In genomic region chr6:65650086-65650485, GRCh38 we compare ENCODE assay signal across 18 cellular contexts. TPM values are rescaled to one million over a fixed set of nuclear protein-coding genes. Genes with fewer than 3 reads are reported as not detected.
DNase-seq lines count a peak whose midpoint lies in the region; ATAC-seq and TF ChIP-seq lines count a peak whose summit lies in the region.
"Had no signal": no experiment of that assay in that cellular context is flagged by ENCODE, and none has a peak within 500 bp of the region (broad histone marks: within the 10 kb centered on the region; RNA-seq: fewer than 3 reads in every experiment).

No MANE protein-coding gene starts in this region.

- TF ChIP-seq CTCF in PC-3 (conservative IDR thresholded peaks at IDR 0.05; ENCODE audit: low read depth, low read length), result no peak
- TF ChIP-seq CTCF in smooth muscle cell (IDR thresholded peaks at IDR 0.05; ENCODE audit: borderline replicate concordance, insufficient read depth, poor library complexity, severe bottlenecking), result no peak
- no peak for TF ChIP-seq CTCF in lower lobe of right lung (IDR thresholded peaks at IDR 0.05)

- POLR2A ChIA-PET in PC-3 (lab: Charles Lee; ENCODE audit: unreplicated experiment), result no interaction called here

- H3K79me2 ChIP-seq in PC-3 (ENCODE audit: low read length), result no peaks in the 10 kb centered on the region
- H3K79me2 ChIP-seq in smooth muscle cell (ENCODE audit: low read depth), result no peaks in the 10 kb centered on the region

- no peak overlapping the region for H3K27ac ChIP-seq in PC-3 (ENCODE audit: low read length)
- H3K27ac ChIP-seq in smooth muscle cell (ENCODE audit: low read depth), result no peak overlapping the region
- no peak overlapping the region for H3K27ac ChIP-seq in lower lobe of right lung
- H3K27ac ChIP-seq: GM23248 had no signal

- H2AFZ ChIP-seq in PC-3 (ENCODE audit: low read length), result 0 out of 2 replicates have a peak overlapping the region, but pooled peaks have one; percentile 50
- H2AFZ ChIP-seq in smooth muscle cell (ENCODE audit: low read depth), result peak overlapping the region; percentile 10
- H2AFZ ChIP-seq: GM23248 had no signal

- H3K4me3 ChIP-seq in PC-3 (ENCODE audit: low read length) (no peak overlapping the region), endocrine pancreas (ENCODE audit: control insufficient read depth, insufficient read depth, low read length) (peak overlapping the region; percentile 36), smooth muscle cell (no peak overlapping the region), lower lobe of right lung (no peak overlapping the region)
- H3K4me3 ChIP-seq: GM23248 had no signal

- H3K27me3 ChIP-seq in PC-3 (ENCODE audit: low read length), result no peaks in the 10 kb centered on the region
- H3K27me3 ChIP-seq in endocrine pancreas (ENCODE audit: control insufficient read depth, insufficient read depth, low read length), result no peaks in the 10 kb centered on the region
- H3K27me3 ChIP-seq in smooth muscle cell (ENCODE audit: low read depth), result no peaks in the 10 kb centered on the region
- H3K27me3 ChIP-seq in lower lobe of right lung (ENCODE audit: low read depth), result no peaks in the 10 kb centered on the region

- no peaks in the 10 kb centered on the region for H4K20me1 ChIP-seq in PC-3 (ENCODE audit: low read length)
- H4K20me1 ChIP-seq in smooth muscle cell (ENCODE audit: low read depth), result no peaks in the 10 kb centered on the region

- H3K36me3 ChIP-seq in PC-3 (ENCODE audit: low read depth, low read length) (no peaks in the 10 kb centered on the region), endocrine pancreas (ENCODE audit: control insufficient read depth, insufficient read depth, low read length) (no peaks in the 10 kb centered on the region), smooth muscle cell (ENCODE audit: low read depth) (no peaks in the 10 kb centered on the region), lower lobe of right lung (no peaks in the 10 kb centered on the region)

- intact Hi-C loops in PC-3 (cut with micrococcal nuclease), result no loop called here
- intact Hi-C loops in lower lobe of right lung (cut with DNase I), result no loop called here

- no peaks in the 10 kb centered on the region for H3F3A ChIP-seq in PC-3 (ENCODE audit: low read length, unreplicated experiment)
- no peaks in the 10 kb centered on the region for H3F3A ChIP-seq in smooth muscle cell (ENCODE audit: low read depth)

- H3K4me1 ChIP-seq in PC-3 (ENCODE audit: insufficient read depth, low read length), result no peaks in the 10 kb centered on the region
- H3K4me1 ChIP-seq in endocrine pancreas (ENCODE audit: control insufficient read depth, insufficient read depth, low read length), result no peaks in the 10 kb centered on the region
- H3K4me1 ChIP-seq in smooth muscle cell (ENCODE audit: low read depth), result no peaks in the 10 kb centered on the region
- H3K4me1 ChIP-seq in lower lobe of right lung, result no peaks in the 10 kb centered on the region

- no peak overlapping the region for H3K4me2 ChIP-seq in PC-3 (ENCODE audit: low read length)
- H3K4me2 ChIP-seq in smooth muscle cell, result no peak overlapping the region

- DNase-seq in NCI-H1930 (lab: John Stamatoyannopoulos, UW) (peak; percentile 25 to 27), PC-3 (no peak), smooth muscle cell (lab: John Stamatoyannopoulos, UW; ENCODE audit: unreplicated experiment) (no peak), NCI-H510A (lab: John Stamatoyannopoulos, UW) (no peak), lower lobe of right lung (no peak)
- DNase-seq: C1 segment of cervical spinal cord; CD4-positive, alpha-beta memory T cell; DMS 273 treated with DMSO at 0.1 percent for 48 hours; DMS79; EL; GDM1; GM23248; H9 had no signal

- CTCF ChIA-PET in PC-3 (lab: Charles Lee), result no interaction called here

- no peak for ATAC-seq in PC-3
- ATAC-seq in lower lobe of right lung, result no peak
- no peak for ATAC-seq in HG03520 (IDR thresholded peaks at IDR 0.05; ENCODE audit: unreplicated experiment)
- no peak for ATAC-seq in GM18498 (IDR thresholded peaks at IDR 0.05; ENCODE audit: unreplicated experiment)
- ATAC-seq: HCT116 had no signal

- H3K9me3 ChIP-seq in PC-3 (ENCODE audit: low read length), result no peaks in the 10 kb centered on the region
- H3K9me3 ChIP-seq in endocrine pancreas (ENCODE audit: control insufficient read depth, low read length), result no peaks in the 10 kb centered on the region
- H3K9me3 ChIP-seq in smooth muscle cell (replicated peaks; ENCODE audit: low read depth), result no peaks in the 10 kb centered on the region
- H3K9me3 ChIP-seq in lower lobe of right lung, result no peaks in the 10 kb centered on the region

- H3K9ac ChIP-seq in PC-3 (ENCODE audit: low read length) (no peak overlapping the region), endocrine pancreas (ENCODE audit: control insufficient read depth, insufficient read depth, low read length) (no peak overlapping the region), smooth muscle cell (ENCODE audit: low read depth) (no peak overlapping the region)
- H3K9ac ChIP-seq: GM23248 had no signal

- no TSS peak for BruUV-seq in PC-3 (replicated peaks; lab: Mats Ljungman, UMichigan)

- no peaks in the 10 kb centered on the region for H3K9me2 ChIP-seq in PC-3 (replicated peaks; ENCODE audit: low read length)

RNA-seq across cellular contexts. Expression of gene EYS, which starts 56.9 kb away (rescaled TPM):
- 0.07 TPM in 1 of 2 replicates, not detected in the other for total RNA-seq in PC-3 (2014; rRNA removed)
- total RNA-seq in smooth muscle cell, result under 0.01 and 0.18 TPM in 2 replicates
- polyA plus RNA-seq in smooth muscle cell, result 0.07 and 1.5 TPM in 2 replicates
- not detected for total RNA-seq in lower lobe of right lung
- total RNA-seq: CD4-positive, alpha-beta memory T cell; GM23248; H9 had no signal
- polyA plus RNA-seq: BJ had no signal

Comparison
In these comparisons a context has a peak if more than half of its experiments do, and no peak if none do; other contexts are left out.
1. DNase-seq: peak in NCI-H1930 (2 of 2); none in PC-3 (single experiment), smooth muscle cell (single experiment), NCI-H510A (single experiment) and lower lobe of right lung (single experiment).